1 cellular context compared by ENCODE assay signal in the genomic region with DNA sequence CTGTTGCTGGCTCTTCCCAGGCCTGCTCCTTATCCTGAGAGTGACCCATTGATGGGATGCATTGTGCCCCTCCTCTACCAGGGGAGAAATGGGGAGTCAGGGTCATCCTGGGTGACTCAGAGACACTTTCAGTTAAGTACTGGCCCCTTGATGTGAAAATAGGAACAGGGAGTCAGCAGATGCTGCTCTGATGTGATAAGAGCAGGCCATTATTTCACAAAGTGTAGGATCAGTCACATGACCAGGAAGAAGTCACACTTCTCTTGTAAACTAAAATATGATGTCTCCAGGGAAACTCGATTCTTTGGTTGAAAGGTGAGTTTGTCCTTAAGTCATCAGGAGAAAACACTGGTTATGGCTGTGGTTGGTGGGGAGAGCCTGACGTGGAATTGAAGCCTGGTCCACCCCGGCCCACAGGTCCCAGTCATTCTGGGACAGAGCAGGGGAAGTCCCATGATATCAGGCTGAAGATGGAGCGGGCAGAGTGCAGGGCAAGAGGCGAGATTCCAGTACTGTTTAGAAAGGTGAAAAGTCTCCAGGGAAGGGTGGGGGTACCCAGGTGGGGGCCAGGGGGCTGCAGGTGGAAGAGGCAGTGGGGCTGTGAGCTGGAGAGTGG.
TF ChIP-seq lines count a peak whose summit lies in the region.

No MANE protein-coding gene starts in this region.

TF ChIP-seq in K562, 482 proteins besides CTCF, POLR2A, EP300 and RAD21 (continued from another document and continues in another):
- TF ChIP-seq, protein P1, sequence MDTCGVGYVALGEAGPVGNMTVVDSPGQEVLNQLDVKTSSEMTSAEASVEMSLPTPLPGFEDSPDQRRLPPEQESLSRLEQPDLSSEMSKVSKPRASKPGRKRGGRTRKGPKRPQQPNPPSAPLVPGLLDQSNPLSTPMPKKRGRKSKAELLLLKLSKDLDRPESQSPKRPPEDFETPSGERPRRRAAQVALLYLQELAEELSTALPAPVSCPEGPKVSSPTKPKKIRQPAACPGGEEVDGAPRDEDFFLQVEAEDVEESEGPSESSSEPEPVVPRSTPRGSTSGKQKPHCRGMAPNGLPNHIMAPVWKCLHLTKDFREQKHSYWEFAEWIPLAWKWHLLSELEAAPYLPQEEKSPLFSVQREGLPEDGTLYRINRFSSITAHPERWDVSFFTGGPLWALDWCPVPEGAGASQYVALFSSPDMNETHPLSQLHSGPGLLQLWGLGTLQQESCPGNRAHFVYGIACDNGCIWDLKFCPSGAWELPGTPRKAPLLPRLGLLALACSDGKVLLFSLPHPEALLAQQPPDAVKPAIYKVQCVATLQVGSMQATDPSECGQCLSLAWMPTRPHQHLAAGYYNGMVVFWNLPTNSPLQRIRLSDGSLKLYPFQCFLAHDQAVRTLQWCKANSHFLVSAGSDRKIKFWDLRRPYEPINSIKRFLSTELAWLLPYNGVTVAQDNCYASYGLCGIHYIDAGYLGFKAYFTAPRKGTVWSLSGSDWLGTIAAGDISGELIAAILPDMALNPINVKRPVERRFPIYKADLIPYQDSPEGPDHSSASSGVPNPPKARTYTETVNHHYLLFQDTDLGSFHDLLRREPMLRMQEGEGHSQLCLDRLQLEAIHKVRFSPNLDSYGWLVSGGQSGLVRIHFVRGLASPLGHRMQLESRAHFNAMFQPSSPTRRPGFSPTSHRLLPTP (IDR thresholded peaks at IDR 0.05; ENCODE audit: borderline replicate concordance, extremely low read depth, insufficient read length): no peak
- TF ChIP-seq CAMTA2 (CRISPR knock-in tag; conservative IDR thresholded peaks at IDR 0.05): no peak
- no peak for TF ChIP-seq CREBBP (IDR thresholded peaks at IDR 0.05; ENCODE audit: low read depth, low read length)
- TF ChIP-seq, protein P2, sequence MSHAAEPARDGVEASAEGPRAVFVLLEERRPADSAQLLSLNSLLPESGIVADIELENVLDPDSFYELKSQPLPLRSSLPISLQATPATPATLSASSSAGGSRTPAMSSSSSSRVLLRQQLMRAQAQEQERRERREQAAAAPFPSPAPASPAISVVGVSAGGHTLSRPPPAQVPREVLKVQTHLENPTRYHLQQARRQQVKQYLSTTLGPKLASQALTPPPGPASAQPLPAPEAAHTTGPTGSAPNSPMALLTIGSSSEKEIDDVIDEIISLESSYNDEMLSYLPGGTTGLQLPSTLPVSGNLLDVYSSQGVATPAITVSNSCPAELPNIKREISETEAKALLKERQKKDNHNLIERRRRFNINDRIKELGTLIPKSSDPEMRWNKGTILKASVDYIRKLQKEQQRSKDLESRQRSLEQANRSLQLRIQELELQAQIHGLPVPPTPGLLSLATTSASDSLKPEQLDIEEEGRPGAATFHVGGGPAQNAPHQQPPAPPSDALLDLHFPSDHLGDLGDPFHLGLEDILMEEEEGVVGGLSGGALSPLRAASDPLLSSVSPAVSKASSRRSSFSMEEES (CRISPR knock-in tag; IDR thresholded peaks at IDR 0.05): peak; percentile 96
- TF ChIP-seq, protein P3, sequence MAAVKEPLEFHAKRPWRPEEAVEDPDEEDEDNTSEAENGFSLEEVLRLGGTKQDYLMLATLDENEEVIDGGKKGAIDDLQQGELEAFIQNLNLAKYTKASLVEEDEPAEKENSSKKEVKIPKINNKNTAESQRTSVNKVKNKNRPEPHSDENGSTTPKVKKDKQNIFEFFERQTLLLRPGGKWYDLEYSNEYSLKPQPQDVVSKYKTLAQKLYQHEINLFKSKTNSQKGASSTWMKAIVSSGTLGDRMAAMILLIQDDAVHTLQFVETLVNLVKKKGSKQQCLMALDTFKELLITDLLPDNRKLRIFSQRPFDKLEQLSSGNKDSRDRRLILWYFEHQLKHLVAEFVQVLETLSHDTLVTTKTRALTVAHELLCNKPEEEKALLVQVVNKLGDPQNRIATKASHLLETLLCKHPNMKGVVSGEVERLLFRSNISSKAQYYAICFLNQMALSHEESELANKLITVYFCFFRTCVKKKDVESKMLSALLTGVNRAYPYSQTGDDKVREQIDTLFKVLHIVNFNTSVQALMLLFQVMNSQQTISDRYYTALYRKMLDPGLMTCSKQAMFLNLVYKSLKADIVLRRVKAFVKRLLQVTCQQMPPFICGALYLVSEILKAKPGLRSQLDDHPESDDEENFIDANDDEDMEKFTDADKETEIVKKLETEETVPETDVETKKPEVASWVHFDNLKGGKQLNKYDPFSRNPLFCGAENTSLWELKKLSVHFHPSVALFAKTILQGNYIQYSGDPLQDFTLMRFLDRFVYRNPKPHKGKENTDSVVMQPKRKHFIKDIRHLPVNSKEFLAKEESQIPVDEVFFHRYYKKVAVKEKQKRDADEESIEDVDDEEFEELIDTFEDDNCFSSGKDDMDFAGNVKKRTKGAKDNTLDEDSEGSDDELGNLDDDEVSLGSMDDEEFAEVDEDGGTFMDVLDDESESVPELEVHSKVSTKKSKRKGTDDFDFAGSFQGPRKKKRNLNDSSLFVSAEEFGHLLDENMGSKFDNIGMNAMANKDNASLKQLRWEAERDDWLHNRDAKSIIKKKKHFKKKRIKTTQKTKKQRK (IDR thresholded peaks at IDR 0.05; ENCODE audit: borderline replicate concordance, low read depth, low read length): no peak
- TF ChIP-seq DPF2 (IDR thresholded peaks at IDR 0.05): no peak
- TF ChIP-seq, protein P4, sequence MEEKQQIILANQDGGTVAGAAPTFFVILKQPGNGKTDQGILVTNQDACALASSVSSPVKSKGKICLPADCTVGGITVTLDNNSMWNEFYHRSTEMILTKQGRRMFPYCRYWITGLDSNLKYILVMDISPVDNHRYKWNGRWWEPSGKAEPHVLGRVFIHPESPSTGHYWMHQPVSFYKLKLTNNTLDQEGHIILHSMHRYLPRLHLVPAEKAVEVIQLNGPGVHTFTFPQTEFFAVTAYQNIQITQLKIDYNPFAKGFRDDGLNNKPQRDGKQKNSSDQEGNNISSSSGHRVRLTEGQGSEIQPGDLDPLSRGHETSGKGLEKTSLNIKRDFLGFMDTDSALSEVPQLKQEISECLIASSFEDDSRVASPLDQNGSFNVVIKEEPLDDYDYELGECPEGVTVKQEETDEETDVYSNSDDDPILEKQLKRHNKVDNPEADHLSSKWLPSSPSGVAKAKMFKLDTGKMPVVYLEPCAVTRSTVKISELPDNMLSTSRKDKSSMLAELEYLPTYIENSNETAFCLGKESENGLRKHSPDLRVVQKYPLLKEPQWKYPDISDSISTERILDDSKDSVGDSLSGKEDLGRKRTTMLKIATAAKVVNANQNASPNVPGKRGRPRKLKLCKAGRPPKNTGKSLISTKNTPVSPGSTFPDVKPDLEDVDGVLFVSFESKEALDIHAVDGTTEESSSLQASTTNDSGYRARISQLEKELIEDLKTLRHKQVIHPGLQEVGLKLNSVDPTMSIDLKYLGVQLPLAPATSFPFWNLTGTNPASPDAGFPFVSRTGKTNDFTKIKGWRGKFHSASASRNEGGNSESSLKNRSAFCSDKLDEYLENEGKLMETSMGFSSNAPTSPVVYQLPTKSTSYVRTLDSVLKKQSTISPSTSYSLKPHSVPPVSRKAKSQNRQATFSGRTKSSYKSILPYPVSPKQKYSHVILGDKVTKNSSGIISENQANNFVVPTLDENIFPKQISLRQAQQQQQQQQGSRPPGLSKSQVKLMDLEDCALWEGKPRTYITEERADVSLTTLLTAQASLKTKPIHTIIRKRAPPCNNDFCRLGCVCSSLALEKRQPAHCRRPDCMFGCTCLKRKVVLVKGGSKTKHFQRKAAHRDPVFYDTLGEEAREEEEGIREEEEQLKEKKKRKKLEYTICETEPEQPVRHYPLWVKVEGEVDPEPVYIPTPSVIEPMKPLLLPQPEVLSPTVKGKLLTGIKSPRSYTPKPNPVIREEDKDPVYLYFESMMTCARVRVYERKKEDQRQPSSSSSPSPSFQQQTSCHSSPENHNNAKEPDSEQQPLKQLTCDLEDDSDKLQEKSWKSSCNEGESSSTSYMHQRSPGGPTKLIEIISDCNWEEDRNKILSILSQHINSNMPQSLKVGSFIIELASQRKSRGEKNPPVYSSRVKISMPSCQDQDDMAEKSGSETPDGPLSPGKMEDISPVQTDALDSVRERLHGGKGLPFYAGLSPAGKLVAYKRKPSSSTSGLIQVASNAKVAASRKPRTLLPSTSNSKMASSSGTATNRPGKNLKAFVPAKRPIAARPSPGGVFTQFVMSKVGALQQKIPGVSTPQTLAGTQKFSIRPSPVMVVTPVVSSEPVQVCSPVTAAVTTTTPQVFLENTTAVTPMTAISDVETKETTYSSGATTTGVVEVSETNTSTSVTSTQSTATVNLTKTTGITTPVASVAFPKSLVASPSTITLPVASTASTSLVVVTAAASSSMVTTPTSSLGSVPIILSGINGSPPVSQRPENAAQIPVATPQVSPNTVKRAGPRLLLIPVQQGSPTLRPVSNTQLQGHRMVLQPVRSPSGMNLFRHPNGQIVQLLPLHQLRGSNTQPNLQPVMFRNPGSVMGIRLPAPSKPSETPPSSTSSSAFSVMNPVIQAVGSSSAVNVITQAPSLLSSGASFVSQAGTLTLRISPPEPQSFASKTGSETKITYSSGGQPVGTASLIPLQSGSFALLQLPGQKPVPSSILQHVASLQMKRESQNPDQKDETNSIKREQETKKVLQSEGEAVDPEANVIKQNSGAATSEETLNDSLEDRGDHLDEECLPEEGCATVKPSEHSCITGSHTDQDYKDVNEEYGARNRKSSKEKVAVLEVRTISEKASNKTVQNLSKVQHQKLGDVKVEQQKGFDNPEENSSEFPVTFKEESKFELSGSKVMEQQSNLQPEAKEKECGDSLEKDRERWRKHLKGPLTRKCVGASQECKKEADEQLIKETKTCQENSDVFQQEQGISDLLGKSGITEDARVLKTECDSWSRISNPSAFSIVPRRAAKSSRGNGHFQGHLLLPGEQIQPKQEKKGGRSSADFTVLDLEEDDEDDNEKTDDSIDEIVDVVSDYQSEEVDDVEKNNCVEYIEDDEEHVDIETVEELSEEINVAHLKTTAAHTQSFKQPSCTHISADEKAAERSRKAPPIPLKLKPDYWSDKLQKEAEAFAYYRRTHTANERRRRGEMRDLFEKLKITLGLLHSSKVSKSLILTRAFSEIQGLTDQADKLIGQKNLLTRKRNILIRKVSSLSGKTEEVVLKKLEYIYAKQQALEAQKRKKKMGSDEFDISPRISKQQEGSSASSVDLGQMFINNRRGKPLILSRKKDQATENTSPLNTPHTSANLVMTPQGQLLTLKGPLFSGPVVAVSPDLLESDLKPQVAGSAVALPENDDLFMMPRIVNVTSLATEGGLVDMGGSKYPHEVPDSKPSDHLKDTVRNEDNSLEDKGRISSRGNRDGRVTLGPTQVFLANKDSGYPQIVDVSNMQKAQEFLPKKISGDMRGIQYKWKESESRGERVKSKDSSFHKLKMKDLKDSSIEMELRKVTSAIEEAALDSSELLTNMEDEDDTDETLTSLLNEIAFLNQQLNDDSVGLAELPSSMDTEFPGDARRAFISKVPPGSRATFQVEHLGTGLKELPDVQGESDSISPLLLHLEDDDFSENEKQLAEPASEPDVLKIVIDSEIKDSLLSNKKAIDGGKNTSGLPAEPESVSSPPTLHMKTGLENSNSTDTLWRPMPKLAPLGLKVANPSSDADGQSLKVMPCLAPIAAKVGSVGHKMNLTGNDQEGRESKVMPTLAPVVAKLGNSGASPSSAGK (IDR thresholded peaks at IDR 0.05): no peak
- TF ChIP-seq, protein P5, sequence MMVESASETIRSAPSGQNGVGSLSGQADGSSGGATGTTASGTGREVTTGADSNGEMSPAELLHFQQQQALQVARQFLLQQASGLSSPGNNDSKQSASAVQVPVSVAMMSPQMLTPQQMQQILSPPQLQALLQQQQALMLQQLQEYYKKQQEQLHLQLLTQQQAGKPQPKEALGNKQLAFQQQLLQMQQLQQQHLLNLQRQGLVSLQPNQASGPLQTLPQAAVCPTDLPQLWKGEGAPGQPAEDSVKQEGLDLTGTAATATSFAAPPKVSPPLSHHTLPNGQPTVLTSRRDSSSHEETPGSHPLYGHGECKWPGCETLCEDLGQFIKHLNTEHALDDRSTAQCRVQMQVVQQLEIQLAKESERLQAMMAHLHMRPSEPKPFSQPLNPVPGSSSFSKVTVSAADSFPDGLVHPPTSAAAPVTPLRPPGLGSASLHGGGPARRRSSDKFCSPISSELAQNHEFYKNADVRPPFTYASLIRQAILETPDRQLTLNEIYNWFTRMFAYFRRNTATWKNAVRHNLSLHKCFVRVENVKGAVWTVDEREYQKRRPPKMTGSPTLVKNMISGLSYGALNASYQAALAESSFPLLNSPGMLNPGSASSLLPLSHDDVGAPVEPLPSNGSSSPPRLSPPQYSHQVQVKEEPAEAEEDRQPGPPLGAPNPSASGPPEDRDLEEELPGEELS (CRISPR knock-in tag; IDR thresholded peaks at IDR 0.05; ENCODE audit: borderline replicate concordance): no peak
- TF ChIP-seq ARID1B (IDR thresholded peaks at IDR 0.05): peak; percentile 42; the same call in 1 of the 2 replicates
- no peak for TF ChIP-seq GATAD2A (IDR thresholded peaks at IDR 0.05)
- no peak for TF ChIP-seq MCM5 (IDR thresholded peaks at IDR 0.05; ENCODE audit: low read depth)
- TF ChIP-seq CBFA2T3 (IDR thresholded peaks at IDR 0.05): peak; percentile 26; the same call in 1 of the 2 replicates
- TF ChIP-seq ZNF316 (IDR thresholded peaks at IDR 0.05): no peak
- TF ChIP-seq, protein P6, sequence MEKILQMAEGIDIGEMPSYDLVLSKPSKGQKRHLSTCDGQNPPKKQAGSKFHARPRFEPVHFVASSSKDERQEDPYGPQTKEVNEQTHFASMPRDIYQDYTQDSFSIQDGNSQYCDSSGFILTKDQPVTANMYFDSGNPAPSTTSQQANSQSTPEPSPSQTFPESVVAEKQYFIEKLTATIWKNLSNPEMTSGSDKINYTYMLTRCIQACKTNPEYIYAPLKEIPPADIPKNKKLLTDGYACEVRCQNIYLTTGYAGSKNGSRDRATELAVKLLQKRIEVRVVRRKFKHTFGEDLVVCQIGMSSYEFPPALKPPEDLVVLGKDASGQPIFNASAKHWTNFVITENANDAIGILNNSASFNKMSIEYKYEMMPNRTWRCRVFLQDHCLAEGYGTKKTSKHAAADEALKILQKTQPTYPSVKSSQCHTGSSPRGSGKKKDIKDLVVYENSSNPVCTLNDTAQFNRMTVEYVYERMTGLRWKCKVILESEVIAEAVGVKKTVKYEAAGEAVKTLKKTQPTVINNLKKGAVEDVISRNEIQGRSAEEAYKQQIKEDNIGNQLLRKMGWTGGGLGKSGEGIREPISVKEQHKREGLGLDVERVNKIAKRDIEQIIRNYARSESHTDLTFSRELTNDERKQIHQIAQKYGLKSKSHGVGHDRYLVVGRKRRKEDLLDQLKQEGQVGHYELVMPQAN (IDR thresholded peaks at IDR 0.05; ENCODE audit: borderline replicate concordance): no peak
- TF ChIP-seq, protein P7, sequence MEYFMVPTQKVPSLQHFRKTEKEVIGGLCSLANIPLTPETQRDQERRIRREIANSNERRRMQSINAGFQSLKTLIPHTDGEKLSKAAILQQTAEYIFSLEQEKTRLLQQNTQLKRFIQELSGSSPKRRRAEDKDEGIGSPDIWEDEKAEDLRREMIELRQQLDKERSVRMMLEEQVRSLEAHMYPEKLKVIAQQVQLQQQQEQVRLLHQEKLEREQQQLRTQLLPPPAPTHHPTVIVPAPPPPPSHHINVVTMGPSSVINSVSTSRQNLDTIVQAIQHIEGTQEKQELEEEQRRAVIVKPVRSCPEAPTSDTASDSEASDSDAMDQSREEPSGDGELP (CRISPR knock-in tag; IDR thresholded peaks at IDR 0.05; ENCODE audit: borderline replicate concordance): no peak
- TF ChIP-seq ZNF75A (CRISPR knock-in tag; IDR thresholded peaks at IDR 0.05): no peak
- no peak for TF ChIP-seq XRCC5 (IDR thresholded peaks at IDR 0.05; ENCODE audit: low read depth, low read length)
- TF ChIP-seq SRSF1 (IDR thresholded peaks at IDR 0.05; ENCODE audit: low read depth, low read length): no peak
- TF ChIP-seq ZSCAN32 (CRISPR knock-in tag; IDR thresholded peaks at IDR 0.05): no peak
- TF ChIP-seq BHLHE40 (IDR thresholded peaks at IDR 0.05; ENCODE audit: low read length): peak; percentile 32; the same call in 1 of the 2 replicates
- TF ChIP-seq ILF3 (IDR thresholded peaks at IDR 0.05; ENCODE audit: borderline replicate concordance): no peak
- no peak for TF ChIP-seq RNF2 (IDR thresholded peaks at IDR 0.05)
- TF ChIP-seq ZNF583 (CRISPR knock-in tag; IDR thresholded peaks at IDR 0.05): no peak
- TF ChIP-seq ZNF586 (CRISPR knock-in tag; conservative IDR thresholded peaks at IDR 0.05): no peak
